Comparison of ENCODE assay signal across 1 cellular context in the genomic region with DNA sequence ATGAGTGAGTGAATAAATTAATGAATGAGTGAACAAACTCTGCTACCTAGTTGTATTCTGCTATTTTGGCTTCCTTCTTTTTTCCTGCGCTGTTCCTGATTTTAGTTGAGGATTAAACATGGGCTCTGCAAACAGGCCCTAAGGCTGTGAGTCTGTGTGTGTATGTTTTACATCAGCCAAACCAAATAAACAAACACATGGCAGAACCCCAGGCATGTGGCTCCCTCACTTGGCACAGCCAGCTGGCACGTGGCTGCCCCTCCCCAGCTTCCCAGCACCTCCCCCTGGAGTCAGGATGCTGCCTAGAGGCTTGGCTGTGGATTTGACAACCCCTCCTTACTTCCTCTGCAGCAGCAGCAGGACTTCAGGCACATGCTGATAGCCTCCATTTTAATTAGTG.
TF ChIP-seq lines count a peak whose summit lies in the region.

No MANE protein-coding gene starts in this region.

TF ChIP-seq in GM23338, 12 proteins besides CTCF, POLR2A, EP300 and RAD21 (continued from another document):
- TF ChIP-seq NANOG (IDR thresholded peaks at IDR 0.05; ENCODE audit: borderline replicate concordance) = no peak
- no peak for TF ChIP-seq EZH2phosphoT487 (IDR thresholded peaks at IDR 0.05; ENCODE audit: unreplicated experiment)
- TF ChIP-seq EZH2 (IDR thresholded peaks at IDR 0.05; ENCODE audit: low read depth, unreplicated experiment) = no peak
- TF ChIP-seq, protein P1, sequence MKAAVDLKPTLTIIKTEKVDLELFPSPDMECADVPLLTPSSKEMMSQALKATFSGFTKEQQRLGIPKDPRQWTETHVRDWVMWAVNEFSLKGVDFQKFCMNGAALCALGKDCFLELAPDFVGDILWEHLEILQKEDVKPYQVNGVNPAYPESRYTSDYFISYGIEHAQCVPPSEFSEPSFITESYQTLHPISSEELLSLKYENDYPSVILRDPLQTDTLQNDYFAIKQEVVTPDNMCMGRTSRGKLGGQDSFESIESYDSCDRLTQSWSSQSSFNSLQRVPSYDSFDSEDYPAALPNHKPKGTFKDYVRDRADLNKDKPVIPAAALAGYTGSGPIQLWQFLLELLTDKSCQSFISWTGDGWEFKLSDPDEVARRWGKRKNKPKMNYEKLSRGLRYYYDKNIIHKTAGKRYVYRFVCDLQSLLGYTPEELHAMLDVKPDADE (IDR thresholded peaks at IDR 0.05) = no peak
- TF ChIP-seq JUNB (IDR thresholded peaks at IDR 0.05; ENCODE audit: unreplicated experiment) = no peak
